15 cellular contexts compared by ENCODE assay signal in the genomic region with DNA sequence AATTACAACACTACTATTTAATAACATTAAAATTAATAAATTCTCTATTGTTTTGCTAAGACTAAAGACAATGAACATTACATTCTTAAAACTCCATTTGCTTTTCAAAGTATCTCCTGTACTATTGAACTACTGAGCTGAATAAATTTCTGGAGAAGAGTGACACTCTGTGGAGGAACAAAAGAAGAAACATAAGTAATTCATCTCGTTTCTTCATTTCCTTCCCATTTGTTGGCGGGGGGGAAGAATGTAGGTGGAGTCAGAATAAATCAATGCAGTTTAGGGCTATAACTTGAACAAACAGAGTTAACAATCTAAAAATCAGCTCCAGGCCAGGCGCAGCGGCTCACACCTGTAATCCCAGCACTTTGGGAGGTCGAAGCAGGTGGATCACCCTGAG. TPM values are rescaled to one million over a fixed set of nuclear protein-coding genes. Genes with fewer than 3 reads are reported as not detected.
DNase-seq lines count a peak whose midpoint lies in the region; ATAC-seq and TF ChIP-seq lines count a peak whose summit lies in the region.
"Had no signal": no experiment of that assay in that cellular context is flagged by ENCODE, and none has a peak within 500 bp of the region (broad histone marks: within the 10 kb centered on the region; RNA-seq: fewer than 3 reads in every experiment).

No MANE protein-coding gene starts in this region.

- no peak for TF ChIP-seq POLR2A in spleen (IDR thresholded peaks at IDR 0.05)

- WGBS in spleen, 5 donors = 57 to 69% (median 61%) methylated on average over 5 of the region's 5 CpGs

- peak overlapping the region in 4 of 8 donors; percentile 45 to 81 (median 73) for H3K27ac ChIP-seq in spleen

- H3K4me1 ChIP-seq in mucosa of descending colon (ENCODE audit: low read depth) (peaks cover 6% of the 10 kb centered on the region), spleen (peaks cover 0 to 14% (median 0%) of the 10 kb centered on the region in 6 donors)

- ATAC-seq in mucosa of descending colon (peak; percentile 54), GM18519 (IDR thresholded peaks at IDR 0.05; ENCODE audit: low FRiP score, unreplicated experiment) (no peak)

- no peaks in the 10 kb centered on the region for H3K9me3 ChIP-seq in mucosa of descending colon
- H3K9me3 ChIP-seq in spleen = peaks cover 0 to 5% (median under 1%) of the 10 kb centered on the region in 8 donors

- no peaks in the 10 kb centered on the region for H3K27me3 ChIP-seq in spleen (replicated peaks in 1 of 7)

- intact Hi-C loops in mucosa of descending colon (cut with DNase I, micrococcal nuclease) = no loop called here
- intact Hi-C loops in spleen (cut with DNase I; ENCODE audit: low total_unique reads) = no loop called here

- no peaks in the 10 kb centered on the region for H3K36me3 ChIP-seq in mucosa of descending colon (ENCODE audit: low read depth)
- no peaks in the 10 kb centered on the region for H3K36me3 ChIP-seq in spleen

- H3K4me3 ChIP-seq in mucosa of descending colon (no peak overlapping the region), spleen (no peak overlapping the region)

- TF ChIP-seq CTCF in mucosa of descending colon (IDR thresholded peaks at IDR 0.05) = no peak
- no peak for TF ChIP-seq CTCF in spleen (IDR thresholded peaks at IDR 0.05 in 8 of 11, conservative IDR thresholded peaks at IDR 0.05 in 3 of 11)

- DNase-seq in ELR (ENCODE audit: low read depth) (peak; percentile 15), NOMO-1 treated with DMSO at 0.1 percent for 48 hours (lab: John Stamatoyannopoulos, UW; ENCODE audit: unreplicated experiment) (peak; percentile 49), amniotic epithelial cell (ENCODE audit: low read depth) (peak; percentile 7), mucosa of descending colon (peak in 1 of 3 donors; percentile 15), spleen (no peak), putamen (ENCODE audit: low spot score) (no peak)
- DNase-seq: activated effector memory CD4-positive, alpha-beta T cell treated with Interleukin-2 at 50 U/mL for 16 hours; aorta; CD4-positive, alpha-beta T cell; hippocampal formation; NCI-H1417 treated with DMSO at 0.1 percent for 48 hours; NCI-H226; nucleus accumbens had no signal

RNA-seq across cellular contexts. Expression of gene EFHB, which starts 32.7 kb away (rescaled TPM):
- total RNA-seq in mucosa of descending colon (1 to 10 TPM in 1 of 3 donors, not detected in 2; 1.1 TPM), spleen (1 to 10 TPM in 3 of 7 donors, under 1 TPM in 2, not detected in 2; 0.83 to 2.7 (median 1.2) TPM)
- 1 to 10 TPM; 1.0 to 2.0 (median 1.9) TPM for polyA plus RNA-seq in spleen
- total RNA-seq: skeletal muscle tissue had no signal

RNA-seq across cellular contexts. Expression of gene RAB5A, which starts 45.6 kb away (rescaled TPM):
- total RNA-seq in mucosa of descending colon (10 to 100 TPM; 68.6 to 73.4 (median 69.2) TPM), spleen (10 to 100 TPM; 58.5 to 83.1 (median 64.3) TPM)
- 10 to 100 TPM; 17.6 to 24.0 (median 20.8) TPM for polyA plus RNA-seq in spleen

Comparison
In these comparisons a context has a peak if more than half of its experiments do, and no peak if none do; other contexts are left out.
1. DNase-seq: peak in ELR (single experiment), NOMO-1 treated with DMSO at 0.1 percent for 48 hours (single experiment) and amniotic epithelial cell (single experiment); none in spleen (single experiment) and putamen (single experiment).